Comparison of ENCODE assay signal across 16 cellular contexts in genomic region chr7:142620375-142620774, GRCh38.
"Had no signal": no experiment of that assay in that cellular context is flagged by ENCODE, and none has a peak within 500 bp of the region (broad histone marks: within the 10 kb centered on the region; RNA-seq: fewer than 3 reads in every experiment).

No MANE protein-coding gene starts in this region.

- H3K4me1 Mint-ChIP-seq: activated B cell treated with CpG ODN at 0.5 μM for 24 hours, endodermal cell, naive B cell had no signal

- H3K9me3 Mint-ChIP-seq: activated B cell treated with CpG ODN at 0.5 μM for 24 hours; endodermal cell; naive B cell; stimulated activated naive CD8-positive, alpha-beta T cell treated with anti-CD3 and anti-CD28 coated beads, Interleukin-15, amount 100 ng/mL, for 72 hours had no signal

- ATAC-seq: left ventricle myocardium superior; sciatic nerve; stimulated activated naive CD8-positive, alpha-beta T cell treated with anti-CD3 and anti-CD28 coated beads, Interleukin-15, amount 100 ng/mL, for 72 hours had no signal

- H3K36me3 Mint-ChIP-seq: naive B cell had no signal

- DNase-seq: activated B cell treated with CpG ODN at 0.5 μM for 24 hours; activated CD4-positive, alpha-beta T cell treated with anti-CD3 and anti-CD28 coated beads, Interleukin-2, amount 50 U/mL, for 4 hours; activated CD8-positive, alpha-beta memory T cell treated with anti-CD3 and anti-CD28 coated beads, Interleukin-2, amount 50 U/mL, for 4 hours; activated naive CD4-positive, alpha-beta T cell; amniotic stem cell; endodermal cell; foreskin fibroblast; left ventricle myocardium superior; naive B cell; SJCRH30; stimulated activated CD4-positive, alpha-beta T cell treated with anti-CD3 and anti-CD28 coated beads, Interleukin-4, amount 100 ng/mL, for 1 hour; stimulated activated naive CD8-positive, alpha-beta T cell treated with anti-CD3 and anti-CD28 coated beads, Interleukin-15, amount 100 ng/mL, for 72 hours; T-helper 9 cell; transverse colon; uterus had no signal

- H3K4me3 Mint-ChIP-seq: activated B cell treated with CpG ODN at 0.5 μM for 24 hours; endodermal cell; naive B cell; stimulated activated naive CD8-positive, alpha-beta T cell treated with anti-CD3 and anti-CD28 coated beads, Interleukin-15, amount 100 ng/mL, for 72 hours had no signal

- H3K27me3 Mint-ChIP-seq: stimulated activated naive CD8-positive, alpha-beta T cell treated with anti-CD3 and anti-CD28 coated beads, Interleukin-15, amount 100 ng/mL, for 72 hours had no signal

- H3K27ac Mint-ChIP-seq: activated B cell treated with CpG ODN at 0.5 μM for 24 hours, endodermal cell, naive B cell had no signal
